2 cellular contexts compared by ENCODE assay signal in the genomic region with DNA sequence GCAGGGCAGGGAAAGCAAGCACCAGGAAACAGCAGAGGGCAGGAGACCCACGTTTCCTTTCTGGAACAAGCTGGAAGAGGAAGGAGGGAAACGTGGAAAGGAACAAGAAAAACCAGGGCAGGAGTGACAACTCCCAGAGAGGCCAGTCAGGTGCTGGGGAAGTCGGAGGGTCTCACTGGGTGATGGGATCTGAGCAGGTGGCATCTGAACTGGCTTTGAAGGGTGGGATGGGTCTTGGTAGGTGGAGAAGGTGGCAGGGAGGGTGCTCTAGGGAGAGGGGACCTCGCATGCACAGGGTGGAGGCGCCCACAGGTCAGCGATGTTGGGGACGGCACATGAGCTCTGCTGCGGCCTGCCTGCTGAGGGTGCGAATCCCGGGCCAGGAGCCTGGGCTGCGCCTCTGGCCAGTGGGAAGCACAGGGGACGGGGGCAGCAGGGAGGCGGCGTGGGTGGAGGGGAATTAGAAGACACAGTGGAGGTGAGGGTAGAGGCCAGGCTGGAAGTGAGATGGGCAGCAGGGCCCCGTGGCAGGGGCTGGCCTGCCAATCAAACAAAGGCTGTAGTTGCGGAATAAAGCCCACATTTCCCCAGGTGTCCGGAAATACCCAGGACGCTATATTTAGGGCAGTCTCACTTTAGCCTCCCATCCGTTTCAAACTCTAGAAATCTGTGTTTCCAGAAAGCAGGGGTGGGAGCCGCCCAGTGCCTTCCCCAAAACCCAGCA. TPM values are rescaled to one million over a fixed set of nuclear protein-coding genes. Genes with fewer than 3 reads are reported as not detected.
"Had no signal": no experiment of that assay in that cellular context is flagged by ENCODE, and none has a peak within 500 bp of the region (broad histone marks: within the 10 kb centered on the region; RNA-seq: fewer than 3 reads in every experiment).

No MANE protein-coding gene starts in this region.

RNA-seq across cellular contexts. Expression of gene OXCT2, which starts 4.7 kb away (rescaled TPM):
- polyA plus RNA-seq: keratinocyte had no signal

RNA-seq across cellular contexts. Expression of gene BMP8B, which starts 12.8 kb away (rescaled TPM):
- total RNA-seq: glomerular endothelial cell had no signal
